15 cellular contexts compared by ENCODE assay signal in the genomic region with DNA sequence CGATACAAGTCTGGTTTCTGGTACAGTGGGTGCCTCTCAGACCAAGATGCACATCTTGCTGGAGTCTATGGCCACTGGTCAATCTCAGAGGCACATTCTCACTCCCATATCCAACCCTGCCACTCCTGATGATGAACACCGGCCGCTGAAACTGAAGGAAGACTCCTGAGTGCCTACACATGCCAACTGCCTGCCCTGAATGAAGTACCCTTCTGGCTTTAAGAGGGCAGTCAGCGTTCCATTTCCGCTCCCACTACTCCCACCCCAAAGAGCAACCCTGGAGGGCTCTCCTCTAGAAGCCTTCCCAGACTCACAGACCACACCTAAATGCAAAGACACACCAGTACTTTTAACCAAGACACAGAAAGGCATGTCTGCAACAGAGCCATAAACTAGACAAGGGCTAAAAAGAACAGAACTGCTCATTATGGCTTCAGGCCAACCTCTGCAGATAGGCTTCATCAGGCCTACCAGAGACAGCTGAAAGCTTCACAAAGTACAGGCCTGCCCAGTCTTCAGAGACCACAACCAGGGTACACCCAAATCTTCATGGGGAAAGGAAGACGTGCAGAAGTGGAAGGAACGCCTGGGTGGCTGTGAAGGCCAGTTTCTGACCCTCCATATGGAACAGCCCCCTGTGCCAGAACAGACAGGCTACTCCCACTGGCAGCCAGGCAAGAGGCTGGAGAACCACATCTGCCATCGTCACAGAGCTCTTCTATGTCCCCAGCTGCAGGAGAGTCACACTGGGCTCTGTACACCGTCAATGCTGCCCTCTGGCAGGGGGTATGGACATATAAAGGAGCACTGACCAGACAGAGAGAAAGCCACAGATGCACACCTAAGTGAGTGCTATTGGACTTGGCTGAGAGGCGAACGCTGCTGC. TPM values are rescaled to one million over a fixed set of nuclear protein-coding genes. Genes with fewer than 3 reads are reported as not detected.
DNase-seq lines count a peak whose midpoint lies in the region; ATAC-seq and TF ChIP-seq lines count a peak whose summit lies in the region.
"Had no signal": no experiment of that assay in that cellular context is flagged by ENCODE, and none has a peak within 500 bp of the region (broad histone marks: within the 10 kb centered on the region; RNA-seq: fewer than 3 reads in every experiment).

No MANE protein-coding gene starts in this region.

- 86 to 98% methylated on average over 4 to 11 of the region's 11 CpGs for WGBS in endodermal cell (ENCODE audit: insufficient coverage in 1 of 2, insufficient read length in 1 of 2), 2 experiments
- 85% methylated on average over 11 of the region's 11 CpGs for WGBS in mesenchymal stem cell
- WGBS in smooth muscle cell (ENCODE audit: low lambda C conversion rate) = 76% methylated on average over 11 of the region's 11 CpGs

- H4K20me1 ChIP-seq in smooth muscle cell (ENCODE audit: low read depth) = peaks cover 100% of the 10 kb centered on the region

- H3K4me3 ChIP-seq in endodermal cell (ENCODE audit: low read length) = no peak overlapping the region
- H3K4me3 ChIP-seq in mesenchymal stem cell (ENCODE audit: insufficient read depth in 1 of 2, low read depth in 1 of 2, low read length in 2 of 2) = no peak overlapping the region
- no peak overlapping the region for H3K4me3 ChIP-seq in smooth muscle cell
- H3K4me3 ChIP-seq: neural progenitor cell, PC-9 had no signal

- H2BK15ac ChIP-seq in mesenchymal stem cell (ENCODE audit: low read depth, poor library complexity, severe bottlenecking) = no peak overlapping the region

- no peak overlapping the region for H3K4me2 ChIP-seq in mesenchymal stem cell (ENCODE audit: low read length, poor library complexity, severe bottlenecking)
- H3K4me2 ChIP-seq in smooth muscle cell = no peak overlapping the region
- H3K4me2 ChIP-seq: neural progenitor cell, PC-9 had no signal

- H2BK5ac ChIP-seq in mesenchymal stem cell (ENCODE audit: low read depth, low read length, poor library complexity, severe bottlenecking) = no peak overlapping the region

- peak overlapping the region; percentile 78 for H3K27ac Mint-ChIP-seq in endodermal cell
- peak overlapping the region; percentile 21 for H3K27ac Mint-ChIP-seq in stimulated activated memory B cell treated with anti-CD40 and anti-IgM and Interleukin-4, amounts not matched to agents 10 μg/mL and 1 μg/mL and 100 μg/mL, for 72 hours
- H3K27ac Mint-ChIP-seq: neural progenitor cell had no signal

- no peak overlapping the region for H2BK120ac ChIP-seq in mesenchymal stem cell (ENCODE audit: low read depth, low read length)

- H3K27me3 ChIP-seq in endodermal cell (ENCODE audit: control insufficient read depth, insufficient read depth, low read length, poor library complexity, severe bottlenecking) (no peaks in the 10 kb centered on the region), mesenchymal stem cell (ENCODE audit: control insufficient read depth in 1 of 2, insufficient read depth in 1 of 2, low read length in 2 of 2) (no peaks in the 10 kb centered on the region), smooth muscle cell (ENCODE audit: low read depth) (no peaks in the 10 kb centered on the region)
- H3K27me3 ChIP-seq: neural progenitor cell had no signal

- H3K4me1 Mint-ChIP-seq in endodermal cell = peaks cover 48% of the 10 kb centered on the region
- H3K4me1 Mint-ChIP-seq in stimulated activated memory B cell treated with anti-CD40 and anti-IgM and Interleukin-4, amounts not matched to agents 10 μg/mL and 1 μg/mL and 100 μg/mL, for 72 hours = peaks cover 81% of the 10 kb centered on the region

- H3K18ac ChIP-seq in mesenchymal stem cell (ENCODE audit: low read depth in 1 of 2, low read length in 2 of 2) = peak overlapping the region; percentile 24 to 53

- H3K79me2 ChIP-seq in smooth muscle cell (ENCODE audit: low read depth) = peaks cover 99% of the 10 kb centered on the region

- H3K36me3 ChIP-seq in endodermal cell (ENCODE audit: control insufficient read depth, insufficient read depth, low read length) (peaks cover 59% of the 10 kb centered on the region), mesenchymal stem cell (ENCODE audit: control insufficient read depth in 1 of 2, insufficient read depth in 2 of 2, low read depth in 1 of 2, low read length in 2 of 2) (peaks cover 7 to 20% of the 10 kb centered on the region in 2 experiments), smooth muscle cell (ENCODE audit: low read depth) (no peaks in the 10 kb centered on the region)
- H3K36me3 ChIP-seq: neural progenitor cell had no signal

- POLR2A ChIA-PET in RWPE1 (lab: Yijun Ruan, JAX; ENCODE audit: low non-redundant PET) = no interaction called here

- CTCF ChIA-PET in RWPE1 (lab: Yijun Ruan, JAX) = interaction anchor here (0.7 kb wide), 1 partner anchor 9 kb away, joined by 3 read pairs; no protein-coding TSS in a partner anchor

- no peaks in the 10 kb centered on the region for H3K27me3 Mint-ChIP-seq in endodermal cell (ENCODE audit: insufficient read depth)
- no peaks in the 10 kb centered on the region for H3K27me3 Mint-ChIP-seq in stimulated activated memory B cell treated with anti-CD40 and anti-IgM and Interleukin-4, amounts not matched to agents 10 μg/mL and 1 μg/mL and 100 μg/mL, for 72 hours

- ATAC-seq in stimulated activated memory B cell treated with anti-CD40 and anti-IgM and Interleukin-4, amounts not matched to agents 10 μg/mL and 1 μg/mL and 100 μg/mL, for 72 hours = no peak
- ATAC-seq in HG02973 (IDR thresholded peaks at IDR 0.05; ENCODE audit: unreplicated experiment) (no peak), GM21515 (IDR thresholded peaks at IDR 0.05; ENCODE audit: unreplicated experiment) (no peak)

- DNase-seq in RWPE1 (ENCODE audit: low spot score) (no peak), endodermal cell (peak; percentile 28), mesenchymal stem cell (no peak), smooth muscle cell (lab: John Stamatoyannopoulos, UW; ENCODE audit: unreplicated experiment) (no peak), DMS153 treated with DMSO at 0.1 percent for 48 hours (lab: John Stamatoyannopoulos, UW; ENCODE audit: unreplicated experiment) (no peak)
- DNase-seq: dermis blood vessel endothelial cell; DMS153; NCI-H1930; PC-9; stimulated activated CD4-positive, alpha-beta T cell treated with anti-CD3 and anti-CD28 coated beads, Interleukin-2, amount 100 ng/mL, for 48 hours had no signal

- peak overlapping the region; percentile 10 for H4K8ac ChIP-seq in mesenchymal stem cell (ENCODE audit: low read length)

- peaks cover 39% of the 10 kb centered on the region for H3K79me1 ChIP-seq in mesenchymal stem cell (replicated peaks; ENCODE audit: low read length, poor library complexity, severe bottlenecking)

- peaks cover 40% of the 10 kb centered on the region for H3K36me3 Mint-ChIP-seq in endodermal cell (ENCODE audit: low read depth)
- H3K36me3 Mint-ChIP-seq in stimulated activated memory B cell treated with anti-CD40 and anti-IgM and Interleukin-4, amounts not matched to agents 10 μg/mL and 1 μg/mL and 100 μg/mL, for 72 hours = peaks cover 43% of the 10 kb centered on the region

- H3K4me1 ChIP-seq in endodermal cell (ENCODE audit: control insufficient read depth, insufficient read depth, low read length) (peaks cover 4% of the 10 kb centered on the region), mesenchymal stem cell (ENCODE audit: control insufficient read depth, insufficient read depth, low read depth, low read length) (peaks cover 9% of the 10 kb centered on the region), smooth muscle cell (ENCODE audit: low read depth) (peaks cover 14% of the 10 kb centered on the region)

- peak overlapping the region; percentile 17 to 33 for H3K4ac ChIP-seq in mesenchymal stem cell (ENCODE audit: low read depth in 1 of 2, low read length in 2 of 2)

- H2BK12ac ChIP-seq in mesenchymal stem cell (ENCODE audit: low read length in 2 of 2) = no peak overlapping the region

- H3F3A ChIP-seq in smooth muscle cell (ENCODE audit: low read depth) = peaks cover 7% of the 10 kb centered on the region

- H2AK5ac ChIP-seq in mesenchymal stem cell (ENCODE audit: low read length, severe bottlenecking) = no peak overlapping the region

- H3K9me3 Mint-ChIP-seq in endodermal cell = no peaks in the 10 kb centered on the region
- H3K9me3 Mint-ChIP-seq in stimulated activated memory B cell treated with anti-CD40 and anti-IgM and Interleukin-4, amounts not matched to agents 10 μg/mL and 1 μg/mL and 100 μg/mL, for 72 hours = no peaks in the 10 kb centered on the region
- H3K9me3 Mint-ChIP-seq: neural progenitor cell had no signal

- no peak for TF ChIP-seq CTCF in RWPE1 (conservative IDR thresholded peaks at IDR 0.05; ENCODE audit: low read depth)
- TF ChIP-seq CTCF in endodermal cell (conservative IDR thresholded peaks at IDR 0.05) = no peak
- TF ChIP-seq CTCF in smooth muscle cell (IDR thresholded peaks at IDR 0.05; ENCODE audit: borderline replicate concordance, insufficient read depth, poor library complexity, severe bottlenecking) = no peak

- H3K4me3 Mint-ChIP-seq in endodermal cell = no peak overlapping the region
- H3K4me3 Mint-ChIP-seq in stimulated activated memory B cell treated with anti-CD40 and anti-IgM and Interleukin-4, amounts not matched to agents 10 μg/mL and 1 μg/mL and 100 μg/mL, for 72 hours = no peak overlapping the region
- H3K4me3 Mint-ChIP-seq: neural progenitor cell had no signal

- H3K9me3 ChIP-seq in endodermal cell (ENCODE audit: control insufficient read depth, low read length) (no peaks in the 10 kb centered on the region), mesenchymal stem cell (ENCODE audit: control insufficient read depth, low read length) (no peaks in the 10 kb centered on the region), smooth muscle cell (replicated peaks; ENCODE audit: low read depth) (no peaks in the 10 kb centered on the region)

- no peak overlapping the region for H3K9ac ChIP-seq in endodermal cell (ENCODE audit: extremely low read depth, low read length, poor library complexity, severe bottlenecking)
- H3K9ac ChIP-seq in mesenchymal stem cell (ENCODE audit: low read length) = no peak overlapping the region
- no peak overlapping the region for H3K9ac ChIP-seq in smooth muscle cell (ENCODE audit: low read depth)
- H3K9ac ChIP-seq: neural progenitor cell had no signal

- H3K14ac ChIP-seq in mesenchymal stem cell (ENCODE audit: low read length in 2 of 2) = peak overlapping the region in 1 of 2 experiments; percentile 63

- no peak overlapping the region for H4K91ac ChIP-seq in mesenchymal stem cell (ENCODE audit: low read length)

- H3K23ac ChIP-seq in mesenchymal stem cell (ENCODE audit: low read length in 2 of 2) = peak overlapping the region in 1 of 2 experiments; percentile 24

- H3K27ac ChIP-seq in RWPE1 (peak overlapping the region; percentile 28), endodermal cell (ENCODE audit: low read depth, low read length) (no peak overlapping the region), mesenchymal stem cell (ENCODE audit: low read length, poor library complexity, severe bottlenecking) (no peak overlapping the region), smooth muscle cell (ENCODE audit: low read depth) (no peak overlapping the region)
- H3K27ac ChIP-seq: PC-9, VCaP had no signal

- H2AFZ ChIP-seq in mesenchymal stem cell (ENCODE audit: low read depth, low read length) (no peak overlapping the region), smooth muscle cell (ENCODE audit: low read depth) (no peak overlapping the region)
- H2AFZ ChIP-seq: neural progenitor cell, PC-9 had no signal

RNA-seq across cellular contexts. Expression of gene ANP32A, which starts 14.2 kb away (rescaled TPM):
- total RNA-seq in endodermal cell (100 to 1,000 TPM; 346 to 385 TPM), smooth muscle cell (63.1 and 71.8 TPM in 2 replicates)
- polyA plus RNA-seq in endodermal cell (2013, experiment 1 of 2) = 302 TPM
- polyA plus RNA-seq in endodermal cell (2013, experiment 2 of 2) = 289 TPM
- 146 TPM for polyA plus RNA-seq in mesenchymal stem cell (2013, experiment 1 of 2)
- 155 TPM for polyA plus RNA-seq in mesenchymal stem cell (2013, experiment 2 of 2)
- 93.7 and 129 TPM in 2 replicates for polyA plus RNA-seq in smooth muscle cell
